25 cellular contexts compared by ENCODE assay signal in genomic region chr17:34205401-34205800, GRCh38. TPM values are rescaled to one million over a fixed set of nuclear protein-coding genes. Genes with fewer than 3 reads are reported as not detected.
"Had no signal": no experiment of that assay in that cellular context is flagged by ENCODE, and none has a peak within 500 bp of the region (broad histone marks: within the 10 kb centered on the region; RNA-seq: fewer than 3 reads in every experiment).

No MANE protein-coding gene starts in this region.

- H3K27ac Mint-ChIP-seq: effector memory CD8-positive, alpha-beta T cell; endodermal cell; naive B cell; naive thymus-derived CD8-positive, alpha-beta T cell had no signal

- H3K4me3 Mint-ChIP-seq: effector memory CD8-positive, alpha-beta T cell; endodermal cell; mesothelial cell of epicardium; naive B cell; naive thymus-derived CD8-positive, alpha-beta T cell had no signal

- H3K27me3 ChIP-seq: gastrocnemius medialis, heart right ventricle, left lung had no signal

- H3K9me3 Mint-ChIP-seq: effector memory CD8-positive, alpha-beta T cell; naive thymus-derived CD8-positive, alpha-beta T cell had no signal

- ATAC-seq: effector memory CD8-positive, alpha-beta T cell; esophagus mucosa; gastrocnemius medialis; left lung; lower lobe of right lung; mucosa of descending colon; naive thymus-derived CD8-positive, alpha-beta T cell had no signal

- H3K4me3 ChIP-seq: coronary artery, esophagus squamous epithelium, gastrocnemius medialis, heart right ventricle, left lung, lower lobe of right lung, mucosa of descending colon had no signal

- DNase-seq: effector CD8-positive, alpha-beta T cell; effector memory CD8-positive, alpha-beta T cell; endodermal cell; erythroblast; esophagus squamous epithelium; foreskin fibroblast; foreskin melanocyte; gastrocnemius medialis; glutamatergic neuron; head of caudate nucleus; heart right ventricle; hippocampal formation; kidney; kidney glomerular epithelial cell; left cardiac atrium; left lung; lower lobe of right lung; mesenchymal stem cell; mucosa of descending colon; naive B cell; naive thymus-derived CD8-positive, alpha-beta T cell had no signal

- H3K27ac ChIP-seq: coronary artery, epithelial cell of prostate, esophagus squamous epithelium, left lung, lower lobe of right lung had no signal

- H3K9me3 ChIP-seq: gastrocnemius medialis, left lung, lower lobe of right lung, mucosa of descending colon had no signal

- H3K4me1 Mint-ChIP-seq: naive B cell; naive thymus-derived CD8-positive, alpha-beta T cell had no signal

- H3K36me3 Mint-ChIP-seq: mesothelial cell of epicardium; naive B cell; naive thymus-derived CD8-positive, alpha-beta T cell had no signal

- H3K36me3 ChIP-seq: esophagus squamous epithelium, gastrocnemius medialis, heart right ventricle, left lung, lower lobe of right lung had no signal

RNA-seq across cellular contexts. Expression of gene CCL2, which starts 49.7 kb away (rescaled TPM):
- polyA plus RNA-seq: naive thymus-derived CD8-positive, alpha-beta T cell had no signal
